In genomic region chr11:61022311-61023085, GRCh38 we compare ENCODE assay signal across 12 cellular contexts. TPM values are rescaled to one million over a fixed set of nuclear protein-coding genes. Genes with fewer than 3 reads are reported as not detected.
A peak's percentile ranks its signal among the peaks of the same experiment; 100 is the strongest.
DNase-seq lines count a peak whose midpoint lies in the region; ATAC-seq, FAIRE-seq and TF ChIP-seq lines count a peak whose summit lies in the region.
"Had no signal": no experiment of that assay in that cellular context is flagged by ENCODE, and none has a peak within 500 bp of the region (broad histone marks: within the 10 kb centered on the region; RNA-seq: fewer than 3 reads in every experiment).

No MANE protein-coding gene starts in this region.

- RAD21 ChIA-PET in GM12878 (lab: Charles Lee; ENCODE audit: unreplicated experiment) = interaction anchor here (1.3 to 3.0 kb wide), 3 partner anchors 19 to 44 kb away, joined by 3 to 10 read pairs (median 9); no protein-coding TSS in a partner anchor

- DNase-seq in SK-N-SH (no peak), GM12878 (ENCODE audit: low read depth, low spot score) (no peak), NCI-H446 treated with DMSO at 0.1 percent for 48 hours (lab: John Stamatoyannopoulos, UW) (no peak), NCI-H226 (no peak)
- no peak for DNase-seq in T-helper 2 cell treated with Interferon-gamma antibody and Interleukin-4, amounts not matched to agents 5 μg/mL and 100 μg/mL, for 36 hours (ENCODE audit: low spot score)

- H3K27me3 Mint-ChIP-seq in T-helper 2 cell treated with Interferon-gamma antibody and Interleukin-4, amounts not matched to agents 5 μg/mL and 100 μg/mL, for 36 hours (ENCODE audit: low read depth) = no peaks in the 10 kb centered on the region
- no peaks in the 10 kb centered on the region for H3K27me3 Mint-ChIP-seq in stimulated activated memory B cell treated with anti-CD40 and anti-IgM and Interleukin-4, amounts not matched to agents 10 μg/mL and 1 μg/mL and 100 μg/mL, for 72 hours

- POLR2A ChIA-PET in SK-N-SH (lab: Yijun Ruan, JAX) = no interaction called here
- POLR2A ChIA-PET in GM12878 (lab: Charles Lee) = interaction anchor here (0.7 to 1.1 kb wide), 2 partner anchors 17 to 20 kb away, joined by 3 read pairs; no protein-coding TSS in a partner anchor

- ATAC-seq in SK-N-SH treated with all-trans-retinoic acid at 6 μM for 48 hours = no peak
- peak; percentile 5; the same call in 1 of the 3 replicates for ATAC-seq in GM12878
- ATAC-seq in stimulated activated memory B cell treated with anti-CD40 and anti-IgM and Interleukin-4, amounts not matched to agents 10 μg/mL and 1 μg/mL and 100 μg/mL, for 72 hours = no peak
- no peak for ATAC-seq in HG03025 (IDR thresholded peaks at IDR 0.05; ENCODE audit: low FRiP score, unreplicated experiment)

- H3K9me3 Mint-ChIP-seq in T-helper 2 cell treated with Interferon-gamma antibody and Interleukin-4, amounts not matched to agents 5 μg/mL and 100 μg/mL, for 36 hours = no peaks in the 10 kb centered on the region
- H3K9me3 Mint-ChIP-seq in stimulated activated memory B cell treated with anti-CD40 and anti-IgM and Interleukin-4, amounts not matched to agents 10 μg/mL and 1 μg/mL and 100 μg/mL, for 72 hours = no peaks in the 10 kb centered on the region

- H3K4me1 ChIP-seq in SK-N-SH (ENCODE audit: control insufficient read depth in 1 of 2, insufficient read depth in 2 of 2, low read depth in 1 of 2, low read length in 1 of 2) = no peaks in the 10 kb centered on the region; a peak in 1 of 4 replicates
- H3K4me1 ChIP-seq in GM12878 (ENCODE audit: control insufficient read depth, insufficient read depth, low read length) = peaks cover 29% of the 10 kb centered on the region
- H3K4me1 ChIP-seq: A549 had no signal

- peak overlapping the region; percentile 90 for H3K27ac Mint-ChIP-seq in T-helper 2 cell treated with Interferon-gamma antibody and Interleukin-4, amounts not matched to agents 5 μg/mL and 100 μg/mL, for 36 hours
- peak overlapping the region; percentile 72 for H3K27ac Mint-ChIP-seq in stimulated activated memory B cell treated with anti-CD40 and anti-IgM and Interleukin-4, amounts not matched to agents 10 μg/mL and 1 μg/mL and 100 μg/mL, for 72 hours

- intact Hi-C loops in GM12878 (cut with micrococcal nuclease; ENCODE audit: unreplicated experiment) = no loop called here

- no peaks in the 10 kb centered on the region for H3K79me2 ChIP-seq in SK-N-SH (ENCODE audit: insufficient read depth)
- no peaks in the 10 kb centered on the region for H3K79me2 ChIP-seq in GM12878 (ENCODE audit: control insufficient read depth, insufficient read depth, low read length)

- H3K9me3 ChIP-seq in SK-N-SH (no peaks in the 10 kb centered on the region), GM12878 (replicated peaks; ENCODE audit: control insufficient read depth, insufficient read depth, low read length) (no peaks in the 10 kb centered on the region)
- H3K9me3 ChIP-seq: A549 had no signal

- SMC1A ChIA-PET in GM12878 (lab: Charles Lee; ENCODE audit: uncharacterized antibody, unreplicated experiment) = interaction anchor here (0.6 to 3.1 kb wide), 6 partner anchors 19 to 535 kb away, joined by 3 to 31 read pairs (median 9); partner anchors contain the start of gene CD6

- H3K36me3 Mint-ChIP-seq in T-helper 2 cell treated with Interferon-gamma antibody and Interleukin-4, amounts not matched to agents 5 μg/mL and 100 μg/mL, for 36 hours (ENCODE audit: low read depth) = peaks cover 57% of the 10 kb centered on the region
- H3K36me3 Mint-ChIP-seq in stimulated activated memory B cell treated with anti-CD40 and anti-IgM and Interleukin-4, amounts not matched to agents 10 μg/mL and 1 μg/mL and 100 μg/mL, for 72 hours = no peaks in the 10 kb centered on the region

- no peak for TF ChIP-seq POLR2A in GM12878 (IDR thresholded peaks at IDR 0.05; ENCODE audit: low read depth, low read length)

- WGBS in SK-N-SH (ENCODE audit: low lambda C conversion rate) = 73% methylated on average over 10 of the region's 10 CpGs
- WGBS in GM12878 (ENCODE audit: insufficient coverage, insufficient replicate concordance, low lambda C conversion rate, missing lambda C conversion rate) = 65% methylated on average over 10 of the region's 10 CpGs

- no peak for TF ChIP-seq EP300 in SK-N-SH (IDR thresholded peaks at IDR 0.05; ENCODE audit: borderline replicate concordance in 1 of 2, low read depth in 1 of 2, low read length in 1 of 2)
- no peak for TF ChIP-seq EP300 in GM12878 (IDR thresholded peaks at IDR 0.05; ENCODE audit: borderline replicate concordance in 1 of 2, control insufficient read depth in 1 of 2, low read depth in 2 of 2, low read length in 2 of 2)

- H3K36me3 ChIP-seq in SK-N-SH (replicated peaks in 1 of 2; ENCODE audit: control insufficient read depth in 1 of 2, insufficient read depth in 2 of 2, low read length in 1 of 2) (no peaks in the 10 kb centered on the region), GM12878 (ENCODE audit: control insufficient read depth in 2 of 2, insufficient read depth in 2 of 2, low read length in 1 of 2) (no peaks in the 10 kb centered on the region)

- no peaks in the 10 kb centered on the region for H4K20me1 ChIP-seq in SK-N-SH (ENCODE audit: insufficient read depth)
- H4K20me1 ChIP-seq in GM12878 (ENCODE audit: control insufficient read depth, insufficient read depth) = no peaks in the 10 kb centered on the region

- H3K4me2 ChIP-seq in SK-N-SH (no peak overlapping the region), GM12878 (ENCODE audit: control insufficient read depth, insufficient read depth) (no peak overlapping the region)

- no peak overlapping the region for H3K9ac ChIP-seq in SK-N-SH
- no peak overlapping the region for H3K9ac ChIP-seq in GM12878 (ENCODE audit: control insufficient read depth, insufficient read depth, low read length)

- no peaks in the 10 kb centered on the region for H3K9me2 ChIP-seq in SK-N-SH

- CTCF ChIA-PET in SK-N-SH (lab: Yijun Ruan, JAX) = interaction anchor here (0.8 to 1.1 kb wide), 2 partner anchors 53 to 108 kb away, joined by 3 read pairs; no protein-coding TSS in a partner anchor
- CTCF ChIA-PET in GM12878 (lab: Yijun Ruan, JAX) = interaction anchor here (0.5 to 1.8 kb wide), 5 partner anchors 19 to 192 kb away, joined by 3 to 6 read pairs (median 5); partner anchors contain the start of gene CD6

- H3K4me1 Mint-ChIP-seq in T-helper 2 cell treated with Interferon-gamma antibody and Interleukin-4, amounts not matched to agents 5 μg/mL and 100 μg/mL, for 36 hours (ENCODE audit: low read depth) = peaks cover 76% of the 10 kb centered on the region
- peaks cover 71% of the 10 kb centered on the region for H3K4me1 Mint-ChIP-seq in stimulated activated memory B cell treated with anti-CD40 and anti-IgM and Interleukin-4, amounts not matched to agents 10 μg/mL and 1 μg/mL and 100 μg/mL, for 72 hours

- no peak for TF ChIP-seq CTCF in SK-N-SH (IDR thresholded peaks at IDR 0.05)
- TF ChIP-seq CTCF in GM12878 (IDR thresholded peaks at IDR 0.05 in 2 of 3, conservative IDR thresholded peaks at IDR 0.05 in 1 of 3; ENCODE audit: control insufficient read depth in 2 of 3, extremely low read depth in 1 of 3, insufficient read depth in 1 of 3, low read depth in 3 of 3, low read length in 3 of 3) = no peak

- H2AFZ ChIP-seq in SK-N-SH (ENCODE audit: low read depth) (no peak overlapping the region), GM12878 (ENCODE audit: control insufficient read depth, low read depth, low read length) (no peak overlapping the region)

- peak overlapping the region; percentile 71 for H3K4me3 Mint-ChIP-seq in T-helper 2 cell treated with Interferon-gamma antibody and Interleukin-4, amounts not matched to agents 5 μg/mL and 100 μg/mL, for 36 hours
- no peak overlapping the region for H3K4me3 Mint-ChIP-seq in stimulated activated memory B cell treated with anti-CD40 and anti-IgM and Interleukin-4, amounts not matched to agents 10 μg/mL and 1 μg/mL and 100 μg/mL, for 72 hours

- no TSS peak for BruUV-seq in GM12878 (replicated peaks; lab: Mats Ljungman, UMichigan)

- no peak overlapping the region for H3K27ac ChIP-seq in SK-N-SH (ENCODE audit: low read depth in 2 of 2, low read length in 1 of 2)
- H3K27ac ChIP-seq in GM12878 (ENCODE audit: control insufficient read depth, insufficient read depth) = no peak overlapping the region
- H3K27ac ChIP-seq: A549 had no signal

- H3F3A ChIP-seq in SK-N-SH (replicated peaks; ENCODE audit: insufficient read depth) = no peaks in the 10 kb centered on the region

- TF ChIP-seq RAD21 in SK-N-SH (IDR thresholded peaks at IDR 0.05; ENCODE audit: low read length) (no peak), GM12878 (IDR thresholded peaks at IDR 0.05; ENCODE audit: insufficient read depth, low read depth, low read length) (no peak)

- no peak for FAIRE-seq in GM12878 (lab: Jason Lieb, UNC)
- FAIRE-seq: A549, colon had no signal

- no peak overlapping the region for H3K4me3 ChIP-seq in SK-N-SH (ENCODE audit: low read depth in 2 of 2, low read length in 1 of 2)
- H3K4me3 ChIP-seq in GM12878 = no peak overlapping the region
- H3K4me3 ChIP-seq: A549, lung had no signal

- H3K27me3 ChIP-seq in SK-N-SH (ENCODE audit: insufficient read depth) = no peaks in the 10 kb centered on the region
- H3K27me3 ChIP-seq in GM12878 (replicated peaks in 1 of 2; ENCODE audit: control insufficient read depth in 2 of 2, insufficient read depth in 2 of 2, low read length in 1 of 2) = no peaks in the 10 kb centered on the region

- in situ Hi-C loops in GM12878 (cut with MboI) = no loop called here

TF ChIP-seq in SK-N-SH, 30 proteins besides CTCF, POLR2A, EP300 and RAD21 (continues in another document):
- TF ChIP-seq GABPA (IDR thresholded peaks at IDR 0.05; ENCODE audit: low read depth) (no peak), ELF1 (IDR thresholded peaks at IDR 0.05) (no peak)

RNA-seq across cellular contexts. Expression of gene CD6, which starts 51.0 kb away (rescaled TPM):
- polyA plus RNA-seq in SK-N-SH (2012; rRNA removed) = not detected in 2 replicates
- not detected in 2 replicates for polyA plus RNA-seq in SK-N-SH (2012; cell fraction: cytosol; rRNA removed)
- polyA plus RNA-seq in SK-N-SH (2012; cell fraction: nucleus; rRNA removed) = not detected in 2 replicates
- total RNA-seq in GM12878 (2013; cell fraction: nucleolus; rRNA removed) = 0.61 and 2.5 TPM in 2 replicates
- total RNA-seq in GM12878 (2014; rRNA removed) = 6.4 and 7.3 TPM in 2 replicates
- 3.1 and 3.3 TPM in 2 replicates for total RNA-seq in GM12878 (2014; rRNA removed; fragmentation: Illumina TruSeq; extraction: Trizol)
- 11.2 and 17.6 TPM in 2 replicates for total RNA-seq in GM12878 (2021)
- 0.34 TPM for polyA plus RNA-seq in GM12878 (2011; ENCODE audit: low read depth)
- polyA plus RNA-seq in GM12878 (2011; rRNA removed) = 0.37 and 0.45 TPM in 2 replicates
- polyA plus RNA-seq in GM12878 (2011; cell fraction: cytosol; rRNA removed) = 0.60 and 0.67 TPM in 2 replicates
- 2.1 and 2.6 TPM in 2 replicates for polyA plus RNA-seq in GM12878 (2011; cell fraction: nucleus; rRNA removed)
- polyA plus RNA-seq in GM12878 (2012) = 1.4 and 1.7 TPM in 2 replicates
- polyA plus RNA-seq in GM12878 (2014; fragmentation: Illumina TruSeq; extraction: Trizol) = 5.1 and 6.6 TPM in 2 replicates
- polyA plus RNA-seq in GM12878 (2014; fragmentation: Nextera tagmentation; extraction: Ambion mirVana) = 1 to 10 TPM in 1 of 2 experiments, under 1 TPM in 1; 0.93 to 1.8 TPM
- polyA plus RNA-seq in GM12878 (2014; rRNA removed) = 5.9 and 6.8 TPM in 2 replicates
- polyA plus RNA-seq in GM12878 (2016; fragmentation: Nextera tagmentation; extraction: Ambion mirVana) = 1 to 10 TPM; 6.8 to 7.2 TPM
- 0.15 and 0.41 TPM in 2 replicates for polyA minus RNA-seq in GM12878 (2011; rRNA and poly(A)+ RNA removed)
- 0.40 and 0.73 TPM in 2 replicates for polyA minus RNA-seq in GM12878 (2011; cell fraction: cytosol; rRNA and poly(A)+ RNA removed)
- 0.48 and 0.96 TPM in 2 replicates for polyA minus RNA-seq in GM12878 (2011; cell fraction: nucleus; rRNA and poly(A)+ RNA removed)
- total RNA-seq: renal cortical epithelial cell had no signal
